ENCODE assay signal across 10 cellular contexts in genomic region chr2:216932806-216933579, GRCh38.
"Had no signal": no experiment of that assay in that cellular context is flagged by ENCODE, and none has a peak within 500 bp of the region (broad histone marks: within the 10 kb centered on the region; RNA-seq: fewer than 3 reads in every experiment).

No MANE protein-coding gene starts in this region.

- DNase-seq: activated CD4-positive, alpha-beta memory T cell treated with anti-CD3 and anti-CD28 coated beads for 36 hours; activated naive CD4-positive, alpha-beta T cell treated with anti-CD3 and anti-CD28 coated beads, Interleukin-2, amount 50 U/mL, for 16 hours; activated T-cell treated with anti-CD3 and anti-CD28 coated beads, Interleukin-2, amount 50 U/mL, for 24 hours; islet precursor cell; natural killer cell; occipital lobe; stimulated activated CD4-positive, alpha-beta T cell treated with anti-CD3 and anti-CD28 coated beads, Interleukin-15, amount 100 ng/mL, for 24 hours; stimulated activated CD4-positive, alpha-beta T cell treated with anti-CD3 and anti-CD28 coated beads, Interleukin-4, amount 100 ng/mL, for 24 hours; stimulated activated naive CD4-positive, alpha-beta T cell; uterus had no signal

- ATAC-seq: natural killer cell had no signal
